Comparison of ENCODE assay signal across 13 cellular contexts in genomic region chr16:11047057-11047456, GRCh38.
DNase-seq lines count a peak whose midpoint lies in the region; ATAC-seq, FAIRE-seq and TF ChIP-seq lines count a peak whose summit lies in the region.
"Had no signal": no experiment of that assay in that cellular context is flagged by ENCODE, and none has a peak within 500 bp of the region (broad histone marks: within the 10 kb centered on the region; RNA-seq: fewer than 3 reads in every experiment).

No MANE protein-coding gene starts in this region.

- peaks cover 3% of the 10 kb centered on the region for H3K27me3 Mint-ChIP-seq in nephron progenitor cell (ENCODE audit: low read depth, poor library complexity)

- H3K27me3 ChIP-seq in BJ (ENCODE audit: control insufficient read depth, insufficient read depth, low read length): no peaks in the 10 kb centered on the region

- H3K4me3 ChIP-seq in BJ (ENCODE audit: low read depth, low read length) (no peak overlapping the region), astrocyte of the spinal cord (ENCODE audit: low read depth, low read length) (no peak overlapping the region)
- H3K4me3 ChIP-seq: K562 had no signal

- H3K27ac Mint-ChIP-seq in nephron progenitor cell: peak overlapping the region; percentile 56
- H3K27ac Mint-ChIP-seq: activated T-helper 1 cell treated with anti-CD3 and anti-CD28 coated beads, Interleukin-12 subunit alpha, Interleukin-12 subunit beta, Interleukin-2, Interleukin-4 antibody, amounts not matched to agents 30 ng/mL and 10 ng/mL and 1 ng/mL, durations not matched to agents 14 hours and 24 hours and 36 hours had no signal

- DNase-seq in BJ (ENCODE audit: low read depth) (peak; percentile 68), HTR-8/SVneo (ENCODE audit: insufficient read length, low spot score) (peak; percentile 25), astrocyte of the spinal cord (ENCODE audit: low read depth, low spot score) (peak; percentile 69), nephron progenitor cell (no peak), OCI-M2 (lab: John Stamatoyannopoulos, UW; ENCODE audit: unreplicated experiment) (no peak), NOMO-1 treated with dmso at 0.1 percent for 144 hours (lab: John Stamatoyannopoulos, UW; ENCODE audit: unreplicated experiment) (no peak), SHP77 treated with DMSO at 0.1 percent for 48 hours (lab: John Stamatoyannopoulos, UW) (no peak)
- DNase-seq: dermis blood vessel endothelial cell; DMS79; stimulated activated CD4-positive, alpha-beta T cell treated with anti-CD3 and anti-CD28 coated beads, Interleukin-12 subunit alpha, Interleukin-12 subunit beta, amount 100 ng/mL, for 4 hours had no signal

- CTCF ChIA-PET in BJ (lab: Yijun Ruan, JAX): interaction anchor here (1.0 to 1.7 kb wide), 3 partner anchors 13 to 210 kb away, joined by 3 to 4 read pairs (median 3); partner anchors contain the start of gene SOCS1

- no peak for FAIRE-seq in HTR-8/SVneo (lab: Jason Lieb, UNC)
- FAIRE-seq: K562 had no signal

- no peak for TF ChIP-seq CTCF in BJ (IDR thresholded peaks at IDR 0.05; ENCODE audit: insufficient read depth, low read depth, low read length)
- TF ChIP-seq CTCF in astrocyte of the spinal cord (IDR thresholded peaks at IDR 0.05; ENCODE audit: low read depth, low read length): no peak
- no peak for TF ChIP-seq CTCF in nephron progenitor cell (IDR thresholded peaks at IDR 0.05)

- POLR2A ChIA-PET in BJ (lab: Charles Lee): no interaction called here

- H3K9me3 Mint-ChIP-seq in nephron progenitor cell: no peaks in the 10 kb centered on the region
- H3K9me3 Mint-ChIP-seq: activated T-helper 1 cell treated with anti-CD3 and anti-CD28 coated beads, Interleukin-12 subunit alpha, Interleukin-12 subunit beta, Interleukin-2, Interleukin-4 antibody, amounts not matched to agents 30 ng/mL and 10 ng/mL and 1 ng/mL, durations not matched to agents 14 hours and 24 hours and 36 hours had no signal

- in situ Hi-C loops in astrocyte of the spinal cord (cut with HindIII; ENCODE audit: low sequenced_read_pairs): no loop called here

- peaks cover 15% of the 10 kb centered on the region for H3K36me3 Mint-ChIP-seq in nephron progenitor cell (ENCODE audit: low read depth)

- peaks cover 10% of the 10 kb centered on the region for H3K36me3 ChIP-seq in BJ (ENCODE audit: control insufficient read depth, insufficient read depth, low read length)

- peaks cover 38% of the 10 kb centered on the region for H3K4me1 Mint-ChIP-seq in nephron progenitor cell

- ATAC-seq in HG02870 (IDR thresholded peaks at IDR 0.05; ENCODE audit: unreplicated experiment): no peak
- ATAC-seq: K562 had no signal

- H3K4me3 Mint-ChIP-seq in nephron progenitor cell: peak overlapping the region; percentile 17
- H3K4me3 Mint-ChIP-seq: activated T-helper 1 cell treated with anti-CD3 and anti-CD28 coated beads, Interleukin-12 subunit alpha, Interleukin-12 subunit beta, Interleukin-2, Interleukin-4 antibody, amounts not matched to agents 30 ng/mL and 10 ng/mL and 1 ng/mL, durations not matched to agents 14 hours and 24 hours and 36 hours had no signal

Comparison
In these comparisons a context has a peak if more than half of its experiments do, and no peak if none do; other contexts are left out.
1. DNase-seq: peak in BJ (single experiment), HTR-8/SVneo (single experiment) and astrocyte of the spinal cord (single experiment); none in nephron progenitor cell (single experiment), OCI-M2 (single experiment), NOMO-1 treated with dmso at 0.1 percent for 144 hours (single experiment) and SHP77 treated with DMSO at 0.1 percent for 48 hours (single experiment).